In genomic region chrX:10681167-10681566, GRCh38 we compare ENCODE assay signal across 24 cellular contexts.
"Had no signal": no experiment of that assay in that cellular context is flagged by ENCODE, and none has a peak within 500 bp of the region (broad histone marks: within the 10 kb centered on the region; RNA-seq: fewer than 3 reads in every experiment).

No MANE protein-coding gene starts in this region.

- FAIRE-seq: pancreas had no signal

- H3K4me3 ChIP-seq: heart right ventricle, hepatocyte, lower lobe of right lung, pancreas, prostate gland, smooth muscle cell, stomach, testis, tibial artery, uterus had no signal

- H3K36me3 ChIP-seq: heart right ventricle, lower lobe of right lung, pancreas, prostate gland, stomach, tibial artery, uterus had no signal

- H3K27ac ChIP-seq: heart right ventricle, hepatocyte, lower lobe of right lung, pancreas, prostate gland, stomach, testis, tibial artery, uterus had no signal

- H3K4me1 ChIP-seq: heart right ventricle, lower lobe of right lung, pancreas, prostate gland, stomach, testis, tibial artery, uterus had no signal

- DNase-seq: heart right ventricle; islet precursor cell; left ventricle myocardium superior; lower lobe of right lung; mammary epithelial cell; mesenchymal stem cell; naive thymus-derived CD8-positive, alpha-beta T cell; pancreas; posterior cingulate gyrus; retina; right cardiac atrium; stimulated activated CD4-positive, alpha-beta T cell treated with anti-CD3 and anti-CD28 coated beads, Interleukin-1b, Interleukin-23, amount 100 ng/mL, for 48 hours; stimulated activated CD4-positive, alpha-beta T cell treated with anti-CD3 and anti-CD28 coated beads, Interleukin-2, amount 100 ng/mL, for 48 hours; stimulated activated CD4-positive, alpha-beta T cell treated with anti-CD3 and anti-CD28 coated beads, Interleukin-4, amount 100 ng/mL, for 4 hours; stimulated activated CD8-positive, alpha-beta memory T cell treated with anti-CD3 and anti-CD28 coated beads, Interleukin-4, amount 100 ng/mL, for 48 hours; stimulated activated naive B cell treated with anti-CD40 and anti-IgM and Interleukin-4, amounts not matched to agents 10 μg/mL and 1 μg/mL and 100 μg/mL, for 72 hours; stimulated activated naive CD8-positive, alpha-beta T cell treated with anti-CD3 and anti-CD28 coated beads, Interleukin-15, Interleukin-2, amounts not matched to agents 100 U/mL and 50 U/mL, for 24 hours; stomach; testis; tibial artery; uterus had no signal

- H3K27me3 ChIP-seq: hepatocyte, pancreas, stomach, testis, tibial artery, uterus had no signal

- H3K4me2 ChIP-seq: hepatocyte, smooth muscle cell had no signal

- H2AFZ ChIP-seq: hepatocyte had no signal

- H3K9me3 ChIP-seq: heart right ventricle, lower lobe of right lung, pancreas, prostate gland, stomach, testis, tibial artery, uterus had no signal

- H3K79me2 ChIP-seq: hepatocyte had no signal
